In genomic region chr10:119656760-119657159, GRCh38 we compare ENCODE assay signal across 9 cellular contexts. TPM values are rescaled to one million over a fixed set of nuclear protein-coding genes. Genes with fewer than 3 reads are reported as not detected.
DNase-seq lines count a peak whose midpoint lies in the region; ATAC-seq and TF ChIP-seq lines count a peak whose summit lies in the region.
"Had no signal": no experiment of that assay in that cellular context is flagged by ENCODE, and none has a peak within 500 bp of the region (broad histone marks: within the 10 kb centered on the region; RNA-seq: fewer than 3 reads in every experiment).

No MANE protein-coding gene starts in this region.

- H3K4me1 ChIP-seq in HUES6 (ENCODE audit: control insufficient read depth, insufficient read depth, low read length) (peaks cover 53% of the 10 kb centered on the region), psoas muscle (peaks cover 66% of the 10 kb centered on the region)

- no peaks in the 10 kb centered on the region for H3K9me3 Mint-ChIP-seq in chondrocyte (ENCODE audit: low read depth)

- H3K36me3 ChIP-seq in HUES6 (ENCODE audit: control insufficient read depth, insufficient read depth, low read length) (peaks cover 17% of the 10 kb centered on the region; the same call in 1 of the 2 replicates), psoas muscle (ENCODE audit: insufficient read depth in 1 of 2, low read depth in 1 of 2) (peaks cover 0 to 61% of the 10 kb centered on the region in 2 donors)

- H3K4me3 ChIP-seq in HUES6 (ENCODE audit: low read depth, low read length) = no peak overlapping the region
- H3K4me3 ChIP-seq in psoas muscle = peak overlapping the region; percentile 86

- TF ChIP-seq CTCF in C4-2B (conservative IDR thresholded peaks at IDR 0.05) = no peak
- TF ChIP-seq CTCF in chondrocyte (IDR thresholded peaks at IDR 0.05) = no peak
- TF ChIP-seq CTCF in psoas muscle (IDR thresholded peaks at IDR 0.05) = no peak

- no peak overlapping the region for H3K4me3 Mint-ChIP-seq in chondrocyte (ENCODE audit: unreplicated experiment)

- intact Hi-C loops in psoas muscle (cut with DNase I) = no loop called here

- ATAC-seq in psoas muscle (no peak), GM21381 (IDR thresholded peaks at IDR 0.05; ENCODE audit: unreplicated experiment) (no peak)

- DNase-seq in chondrocyte (ENCODE audit: low spot score) (no peak), psoas muscle (no peak), islet precursor cell (no peak), NCI-H526 treated with DMSO at 0.1 percent for 48 hours (lab: John Stamatoyannopoulos, UW) (no peak)
- DNase-seq: MV-4-11, NCI-H524 had no signal

- H3K36me3 Mint-ChIP-seq in chondrocyte (ENCODE audit: low read depth) = peaks cover 1% of the 10 kb centered on the region

- peak overlapping the region; percentile 30 for H3K9ac ChIP-seq in HUES6 (ENCODE audit: low read length)

- H3K4me1 Mint-ChIP-seq in chondrocyte (ENCODE audit: low read depth) = peaks cover 79% of the 10 kb centered on the region

- 36 to 53% (median 44%) methylated on average over 2 of the region's 2 CpGs for WGBS in psoas muscle, 3 donors

- H3K27ac Mint-ChIP-seq in chondrocyte (ENCODE audit: unreplicated experiment) = peak overlapping the region; percentile 99

- no peaks in the 10 kb centered on the region for H3K27me3 Mint-ChIP-seq in chondrocyte (ENCODE audit: low read depth)

- H3K9me3 ChIP-seq in HUES6 (ENCODE audit: control insufficient read depth, insufficient read depth, low read depth, low read length) (peaks cover 5% of the 10 kb centered on the region), psoas muscle (no peaks in the 10 kb centered on the region)

- H3K27me3 ChIP-seq in HUES6 (ENCODE audit: control insufficient read depth, insufficient read depth, low read length) (no peaks in the 10 kb centered on the region), psoas muscle (ENCODE audit: insufficient read depth in 3 of 3, low read length in 2 of 3) (no peaks in the 10 kb centered on the region)

- H3K27ac ChIP-seq in C4-2B (peak overlapping the region; percentile 82), HUES6 (ENCODE audit: low read depth, low read length) (no peak overlapping the region), psoas muscle (peak overlapping the region; percentile 99)

RNA-seq across cellular contexts. Expression of gene BAG3, which starts 5.6 kb away (rescaled TPM):
- total RNA-seq in chondrocyte (54.0 to 63.6 TPM (median 62.0 TPM) in 3 replicates), psoas muscle (100 to 1,000 TPM; 354 to 855 (median 486) TPM)
- 100 to 1,000 TPM; 283 to 571 (median 364) TPM for polyA plus RNA-seq in psoas muscle

RNA-seq across cellular contexts. Expression of gene TIAL1, which starts 60.0 kb away (rescaled TPM):
- total RNA-seq in chondrocyte (128 to 132 TPM (median 128 TPM) in 3 replicates), psoas muscle (100 to 1,000 TPM in 1 of 4 donors, 10 to 100 TPM in 3; 57.7 to 106 (median 81.8) TPM)
- 10 to 100 TPM; 38.2 to 92.6 (median 54.5) TPM for polyA plus RNA-seq in psoas muscle
